ENCODE assay signal across 13 cellular contexts in the genomic region with DNA sequence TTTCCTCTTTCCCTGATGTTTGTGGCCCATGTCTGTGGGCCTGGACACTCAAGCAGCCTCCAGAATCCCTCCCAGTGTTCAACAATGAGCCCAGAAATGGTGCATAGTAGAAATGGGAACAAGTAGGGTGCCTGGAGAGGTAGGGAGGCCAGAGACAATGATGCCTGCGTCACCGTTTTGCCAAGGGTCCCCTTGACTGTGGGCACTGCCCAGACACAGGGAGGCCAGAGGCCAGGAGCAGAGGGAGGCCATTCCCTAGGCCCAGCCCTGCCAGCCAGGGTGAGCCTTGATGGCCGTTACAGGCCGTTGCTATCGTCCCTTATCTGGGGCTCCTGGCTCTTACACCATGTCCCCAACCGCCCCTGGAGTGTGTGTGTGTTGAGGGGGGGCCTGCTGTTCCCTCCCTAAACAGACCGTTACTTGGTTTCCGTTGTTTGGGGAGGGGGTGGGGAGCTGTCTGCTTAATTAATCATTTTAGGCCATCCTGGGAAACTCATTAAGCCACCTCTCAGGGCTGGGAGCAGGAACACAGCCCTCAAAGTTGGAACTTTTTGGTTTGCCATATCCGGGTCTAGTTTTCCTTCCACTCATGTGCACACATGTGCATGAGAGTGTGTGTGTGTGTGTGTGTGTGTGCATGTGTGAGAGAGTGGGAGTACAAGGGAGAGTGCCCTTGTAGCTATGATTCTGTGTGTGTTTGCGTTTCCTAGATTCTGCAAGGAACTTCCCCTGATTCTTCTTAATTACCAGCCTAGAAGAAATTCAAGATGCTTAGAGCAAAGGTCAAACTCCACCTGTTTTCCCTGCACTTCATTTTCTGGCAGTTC.
DNase-seq lines count a peak whose midpoint lies in the region; ATAC-seq, FAIRE-seq and TF ChIP-seq lines count a peak whose summit lies in the region.
"Had no signal": no experiment of that assay in that cellular context is flagged by ENCODE, and none has a peak within 500 bp of the region (broad histone marks: within the 10 kb centered on the region; RNA-seq: fewer than 3 reads in every experiment).

No MANE protein-coding gene starts in this region.

- no peak for TF ChIP-seq EP300 in gastroesophageal sphincter (IDR thresholded peaks at IDR 0.05)

- H3K4me2 ChIP-seq in BLaER1 treated with 17β-estradiol and CSF1 and Interleukin-3, amounts not matched to agents 10 nM and 100 nM, result peak overlapping the region; percentile 27 to 87 (median 77); a peak in 21 of 22 replicates

- no peak for FAIRE-seq in pancreas (lab: Jason Lieb, UNC)

- WGBS in gastroesophageal sphincter (ENCODE audit: low coverage in 1 of 2), 2 donors, result 21 to 32% methylated on average over 6 to 9 of the region's 10 CpGs
- 11 to 12% methylated on average over 10 of the region's 10 CpGs for WGBS in pancreas, 2 donors

- no peak overlapping the region for H3K4me3 Mint-ChIP-seq in CD8-positive, alpha-beta T cell
- H3K4me3 Mint-ChIP-seq: B cell, memory B cell, T-cell had no signal

- no peaks in the 10 kb centered on the region for H3K9me3 Mint-ChIP-seq in CD8-positive, alpha-beta T cell
- H3K9me3 Mint-ChIP-seq: memory B cell, T-cell had no signal

- H3K27ac ChIP-seq in BLaER1 treated with 17β-estradiol and CSF1 and Interleukin-3, amounts not matched to agents 10 nM and 100 nM, result peak overlapping the region in 8 of 11 experiments; percentile 20 to 70 (median 52); a peak in 15 of 22 replicates
- H3K27ac ChIP-seq in gastroesophageal sphincter (peak overlapping the region; percentile 77 to 93 (median 90)), pancreas (peak overlapping the region; percentile 86 to 93 (median 88))
- H3K27ac ChIP-seq in CD8-positive, alpha-beta T cell (ENCODE audit: low read depth, low read length), result no peak overlapping the region

- intact Hi-C loops in pancreas (cut with DNase I), result loop anchor here in 1 of 3 donors (10.0 kb wide), 1 partner anchor 73 kb away; no protein-coding TSS in a partner anchor
- intact Hi-C loops in CD8-positive, alpha-beta T cell (cut with DNase I, micrococcal nuclease), result no loop called here

- no peaks in the 10 kb centered on the region for H3K27me3 ChIP-seq in BLaER1 treated with 17β-estradiol and CSF1 and Interleukin-3, amounts not matched to agents 10 nM and 100 nM
- H3K27me3 ChIP-seq in gastroesophageal sphincter (no peaks in the 10 kb centered on the region), pancreas (no peaks in the 10 kb centered on the region)
- no peaks in the 10 kb centered on the region for H3K27me3 ChIP-seq in CD8-positive, alpha-beta T cell (ENCODE audit: insufficient read depth, low read length)

- no peaks in the 10 kb centered on the region for H4K20me1 ChIP-seq in BLaER1 treated with 17β-estradiol and CSF1 and Interleukin-3, amounts not matched to agents 10 nM and 100 nM

- H3K4me1 ChIP-seq in BLaER1 treated with 17β-estradiol and CSF1 and Interleukin-3, amounts not matched to agents 10 nM and 100 nM, result peaks cover 47 to 84% (median 81%) of the 10 kb centered on the region in 10 experiments
- peaks cover 38 to 100% (median 87%) of the 10 kb centered on the region in 3 donors for H3K4me1 ChIP-seq in gastroesophageal sphincter
- H3K4me1 ChIP-seq in pancreas, result peaks cover 58 to 73% (median 72%) of the 10 kb centered on the region in 3 donors
- H3K4me1 ChIP-seq in CD8-positive, alpha-beta T cell (ENCODE audit: insufficient read depth, low read length), result no peaks in the 10 kb centered on the region

- POLR2A ChIA-PET in GM10248 (lab: Yijun Ruan, JAX), result no interaction called here
- POLR2A ChIA-PET in CD8-positive, alpha-beta T cell (lab: Charles Lee), result no interaction called here

- H3K27me3 Mint-ChIP-seq in CD8-positive, alpha-beta T cell (ENCODE audit: low read depth), result peaks cover 2% of the 10 kb centered on the region
- H3K27me3 Mint-ChIP-seq: T-cell had no signal

- DNase-seq in NOMO-1 (lab: John Stamatoyannopoulos, UW; ENCODE audit: unreplicated experiment in 2 of 2), result peak; percentile 30 to 32
- DNase-seq in pancreas, result peak in 2 of 6 donors; percentile 46 to 47
- DNase-seq in GM10248 (ENCODE audit: extremely low spot score), result no peak
- DNase-seq in CD8-positive, alpha-beta T cell, result no peak
- no peak for DNase-seq in GM19240 (ENCODE audit: insufficient read length, low spot score)
- DNase-seq in cerebellar nuclear complex (lab: John Stamatoyannopoulos, UW), result no peak
- DNase-seq: activated T-cell treated with anti-CD3 and anti-CD28 coated beads, Interleukin-2, amount 50 U/mL, for 48 hours; effector memory CD4-positive, alpha-beta T cell; T-cell had no signal

- no peak for TF ChIP-seq CTCF in gastroesophageal sphincter (IDR thresholded peaks at IDR 0.05)
- no peak for TF ChIP-seq CTCF in pancreas (IDR thresholded peaks at IDR 0.05)
- TF ChIP-seq CTCF in GM10248 (IDR thresholded peaks at IDR 0.05; ENCODE audit: control extremely low read depth, extremely low read depth, low read depth, missing control alignments), result no peak
- TF ChIP-seq CTCF in CD8-positive, alpha-beta T cell (IDR thresholded peaks at IDR 0.05), result no peak

- TF ChIP-seq POLR2A in gastroesophageal sphincter (IDR thresholded peaks at IDR 0.05), result no peak

- CTCF ChIA-PET in GM10248 (lab: Yijun Ruan, JAX), result interaction anchor here (0.6 to 1.2 kb wide), 2 partner anchors 19 to 23 kb away, joined by 3 read pairs; no protein-coding TSS in a partner anchor
- CTCF ChIA-PET in CD8-positive, alpha-beta T cell (lab: Charles Lee), result no interaction called here

- no peaks in the 10 kb centered on the region for H3K4me1 Mint-ChIP-seq in CD8-positive, alpha-beta T cell (ENCODE audit: low read depth)
- H3K4me1 Mint-ChIP-seq: B cell, T-cell had no signal

- no peaks in the 10 kb centered on the region for H3K36me3 Mint-ChIP-seq in CD8-positive, alpha-beta T cell
- H3K36me3 Mint-ChIP-seq: T-cell had no signal

- H3K9me3 ChIP-seq in BLaER1 treated with 17β-estradiol and CSF1 and Interleukin-3, amounts not matched to agents 10 nM and 100 nM (replicated peaks in 1 of 11), result no peaks in the 10 kb centered on the region
- H3K9me3 ChIP-seq in gastroesophageal sphincter, result no peaks in the 10 kb centered on the region
- no peaks in the 10 kb centered on the region for H3K9me3 ChIP-seq in pancreas
- no peaks in the 10 kb centered on the region for H3K9me3 ChIP-seq in CD8-positive, alpha-beta T cell (ENCODE audit: low read length)

- no peak overlapping the region; a peak in 1 of 20 replicates for H3K4me3 ChIP-seq in BLaER1 treated with 17β-estradiol and CSF1 and Interleukin-3, amounts not matched to agents 10 nM and 100 nM
- H3K4me3 ChIP-seq in gastroesophageal sphincter, result no peak overlapping the region
- no peak overlapping the region for H3K4me3 ChIP-seq in pancreas
- no peak overlapping the region for H3K4me3 ChIP-seq in CD8-positive, alpha-beta T cell (ENCODE audit: low read depth, low read length)

- ATAC-seq in gastroesophageal sphincter, result no peak
- peak; percentile 5 to 38 (median 11) for ATAC-seq in pancreas
- ATAC-seq in CD8-positive, alpha-beta T cell, result no peak
- ATAC-seq: T-cell had no signal

- no peaks in the 10 kb centered on the region for H3K36me3 ChIP-seq in BLaER1 treated with 17β-estradiol and CSF1 and Interleukin-3, amounts not matched to agents 10 nM and 100 nM
- H3K36me3 ChIP-seq in gastroesophageal sphincter, result no peaks in the 10 kb centered on the region
- no peaks in the 10 kb centered on the region for H3K36me3 ChIP-seq in pancreas
- no peaks in the 10 kb centered on the region for H3K36me3 ChIP-seq in CD8-positive, alpha-beta T cell (ENCODE audit: insufficient read depth, low read length)

- peak overlapping the region in 6 of 11 experiments; percentile 3 to 51 (median 26); a peak in 8 of 22 replicates for H3K9ac ChIP-seq in BLaER1 treated with 17β-estradiol and CSF1 and Interleukin-3, amounts not matched to agents 10 nM and 100 nM

- no peak overlapping the region for H3K27ac Mint-ChIP-seq in CD8-positive, alpha-beta T cell
- H3K27ac Mint-ChIP-seq: B cell, memory B cell, T-cell had no signal

Comparison
In these comparisons a context has a peak if more than half of its experiments do, and no peak if none do; other contexts are left out.
1. DNase-seq: peak in NOMO-1 (2 of 2); none in GM10248 (single experiment), CD8-positive, alpha-beta T cell (0 of 7), GM19240 (single experiment) and cerebellar nuclear complex (0 of 2).
2. ATAC-seq: peak in pancreas (4 of 4); none in gastroesophageal sphincter (single experiment) and CD8-positive, alpha-beta T cell (single experiment).